ENCODE assay signal across 8 cellular contexts in the genomic region with DNA sequence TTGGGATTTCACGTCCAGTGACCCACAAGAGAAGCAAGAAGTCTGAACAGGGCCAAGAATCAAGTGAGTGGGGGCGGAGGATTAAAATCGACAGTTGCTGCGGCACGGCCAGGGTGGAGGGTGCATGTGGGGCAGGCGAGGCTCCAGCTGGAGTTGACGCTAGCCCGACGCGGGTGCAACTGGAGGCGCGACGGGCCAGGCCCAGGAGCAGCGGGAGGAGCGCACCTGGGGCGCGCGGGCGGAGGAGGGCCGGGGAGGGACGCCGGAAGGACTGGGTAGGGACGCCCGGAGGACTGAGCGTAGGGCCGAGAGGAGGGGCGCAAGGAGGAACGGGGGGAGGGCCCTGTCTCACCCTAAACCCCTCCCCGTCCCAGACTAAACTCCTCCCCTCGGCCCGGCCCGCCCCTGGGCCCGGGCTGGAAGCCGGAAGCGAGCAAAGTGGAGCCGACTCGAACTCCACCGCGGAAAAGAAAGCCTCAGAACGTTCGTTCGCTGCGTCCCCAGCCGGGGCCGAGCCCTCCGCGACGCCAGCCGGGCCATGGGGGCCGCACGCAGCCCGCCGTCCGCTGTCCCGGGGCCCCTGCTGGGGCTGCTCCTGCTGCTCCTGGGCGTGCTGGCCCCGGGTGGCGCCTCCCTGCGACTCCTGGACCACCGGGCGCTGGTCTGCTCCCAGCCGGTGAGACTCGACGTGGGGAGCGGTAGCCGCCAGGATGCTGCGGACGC. TPM values are rescaled to one million over a fixed set of nuclear protein-coding genes. Genes with fewer than 3 reads are reported as not detected.
DNase-seq lines count a peak whose midpoint lies in the region; ATAC-seq, FAIRE-seq and TF ChIP-seq lines count a peak whose summit lies in the region.

A gene with protein sequence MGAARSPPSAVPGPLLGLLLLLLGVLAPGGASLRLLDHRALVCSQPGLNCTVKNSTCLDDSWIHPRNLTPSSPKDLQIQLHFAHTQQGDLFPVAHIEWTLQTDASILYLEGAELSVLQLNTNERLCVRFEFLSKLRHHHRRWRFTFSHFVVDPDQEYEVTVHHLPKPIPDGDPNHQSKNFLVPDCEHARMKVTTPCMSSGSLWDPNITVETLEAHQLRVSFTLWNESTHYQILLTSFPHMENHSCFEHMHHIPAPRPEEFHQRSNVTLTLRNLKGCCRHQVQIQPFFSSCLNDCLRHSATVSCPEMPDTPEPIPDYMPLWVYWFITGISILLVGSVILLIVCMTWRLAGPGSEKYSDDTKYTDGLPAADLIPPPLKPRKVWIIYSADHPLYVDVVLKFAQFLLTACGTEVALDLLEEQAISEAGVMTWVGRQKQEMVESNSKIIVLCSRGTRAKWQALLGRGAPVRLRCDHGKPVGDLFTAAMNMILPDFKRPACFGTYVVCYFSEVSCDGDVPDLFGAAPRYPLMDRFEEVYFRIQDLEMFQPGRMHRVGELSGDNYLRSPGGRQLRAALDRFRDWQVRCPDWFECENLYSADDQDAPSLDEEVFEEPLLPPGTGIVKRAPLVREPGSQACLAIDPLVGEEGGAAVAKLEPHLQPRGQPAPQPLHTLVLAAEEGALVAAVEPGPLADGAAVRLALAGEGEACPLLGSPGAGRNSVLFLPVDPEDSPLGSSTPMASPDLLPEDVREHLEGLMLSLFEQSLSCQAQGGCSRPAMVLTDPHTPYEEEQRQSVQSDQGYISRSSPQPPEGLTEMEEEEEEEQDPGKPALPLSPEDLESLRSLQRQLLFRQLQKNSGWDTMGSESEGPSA (plus strand): TSS at position 447 of the 723 bp plus-strand sequence. CDS start 92 bp downstream, at position 539.

- no peak for FAIRE-seq in astrocyte (lab: Jason Lieb, UNC)

- TF ChIP-seq CTCF in GM13976 (IDR thresholded peaks at IDR 0.05; ENCODE audit: borderline replicate concordance, control extremely low read depth, extremely low read depth, insufficient read depth, missing control alignments) (no peak), astrocyte (IDR thresholded peaks at IDR 0.05; ENCODE audit: insufficient read depth, low read depth, low read length) (no peak), uterus (IDR thresholded peaks at IDR 0.05) (peak in 2 of 4 experiments; percentile 3)

- H3K27me3 Mint-ChIP-seq in T-helper 17 cell, result no peaks in the 10 kb centered on the region
- H3K27me3 Mint-ChIP-seq in astrocyte (ENCODE audit: low read depth, unreplicated experiment), result no peaks in the 10 kb centered on the region

- DNase-seq in GM13976 (ENCODE audit: low spot score), result peak; percentile 97
- peak; percentile 88 for DNase-seq in NCI-H146 (lab: John Stamatoyannopoulos, UW)
- peak; percentile 86 to 92 (median 90) for DNase-seq in T-helper 17 cell
- DNase-seq in astrocyte (ENCODE audit: low read depth), result peak; percentile 75
- peak; percentile 90 for DNase-seq in hepatic stellate cell (ENCODE audit: low spot score)
- peak; percentile 83 for DNase-seq in putamen (ENCODE audit: low spot score)
- DNase-seq in uterus, result peak; percentile 87 to 91

- peaks cover 33% of the 10 kb centered on the region for H4K20me1 ChIP-seq in astrocyte (ENCODE audit: insufficient read depth, low read length)

- intact Hi-C loops in uterus (cut with DNase I; ENCODE audit: low total_unique reads), result loop anchor here (10.0 kb wide), 1 partner anchor 70 kb away; a partner anchor contains a TSS

- peaks cover 40% of the 10 kb centered on the region for H3K79me2 ChIP-seq in astrocyte (ENCODE audit: insufficient read depth, low read length)

- H3K4me1 Mint-ChIP-seq in T-helper 17 cell, result peaks cover 33% of the 10 kb centered on the region
- H3K4me1 Mint-ChIP-seq in astrocyte (ENCODE audit: low read depth, unreplicated experiment), result peaks cover 21% of the 10 kb centered on the region

- H3K27ac ChIP-seq in astrocyte (ENCODE audit: low read depth, low read length) (peak within 1 kb of the TSS; percentile 73), uterus (peak within 1 kb of the TSS; percentile 70 to 86)

- H3K4me1 ChIP-seq in astrocyte (ENCODE audit: insufficient read depth, low read length) (peaks cover 8% of the 10 kb centered on the region), uterus (peaks cover 0 to 9% of the 10 kb centered on the region in 2 donors)

- ATAC-seq in HG02798 (IDR thresholded peaks at IDR 0.05; ENCODE audit: poor library complexity, unreplicated experiment) (peak; percentile 95), T-helper 17 cell (peak; percentile 95)

- H3K36me3 ChIP-seq in astrocyte (ENCODE audit: insufficient read depth, low read length), result no peaks in the 10 kb centered on the region
- H3K36me3 ChIP-seq in uterus, result no peaks in the 10 kb centered on the region

- peak within 1 kb of the TSS; percentile 97 for H2AFZ ChIP-seq in astrocyte (ENCODE audit: low read depth, low read length)

- H3K9me3 Mint-ChIP-seq in astrocyte (ENCODE audit: unreplicated experiment), result peaks cover 2% of the 10 kb centered on the region

- H3K4me3 ChIP-seq in astrocyte (ENCODE audit: insufficient read depth, low read depth, low read length), result peak within 1 kb of the TSS; percentile 78
- peak within 1 kb of the TSS; percentile 55 to 79 for H3K4me3 ChIP-seq in uterus

- H3K4me3 Mint-ChIP-seq in T-helper 17 cell, result peak within 1 kb of the TSS; percentile 93
- H3K4me3 Mint-ChIP-seq in astrocyte (ENCODE audit: unreplicated experiment), result peak within 1 kb of the TSS; percentile 91

- peak within 1 kb of the TSS; percentile 89 for H3K9ac ChIP-seq in astrocyte (ENCODE audit: low read length)

- peaks cover 2% of the 10 kb centered on the region for H3K36me3 Mint-ChIP-seq in T-helper 17 cell (ENCODE audit: low read depth)
- H3K36me3 Mint-ChIP-seq in astrocyte (ENCODE audit: low read depth, unreplicated experiment), result no peaks in the 10 kb centered on the region

- H3K27me3 ChIP-seq in astrocyte (ENCODE audit: insufficient read depth, low read length) (no peaks in the 10 kb centered on the region), uterus (no peaks in the 10 kb centered on the region)

- H3K27ac Mint-ChIP-seq in T-helper 17 cell (peak within 1 kb of the TSS; percentile 90), astrocyte (ENCODE audit: unreplicated experiment) (no peak within 1 kb of the TSS)

- in situ Hi-C loops in GM13976 (cut with MboI; ENCODE audit: low sequenced_read_pairs, unreplicated experiment), result no loop called here

- H3K9me3 ChIP-seq in T-helper 17 cell (ENCODE audit: control insufficient read depth, low read length, poor library complexity, severe bottlenecking), result no peaks in the 10 kb centered on the region
- H3K9me3 ChIP-seq in astrocyte (ENCODE audit: insufficient read depth, low read depth, low read length), result no peaks in the 10 kb centered on the region
- H3K9me3 ChIP-seq in uterus, result no peaks in the 10 kb centered on the region

- TF ChIP-seq POLR2A in uterus (IDR thresholded peaks at IDR 0.05), result peak in 1 of 2 donors; percentile 78

- H3K4me2 ChIP-seq in astrocyte (ENCODE audit: low read length), result peak within 1 kb of the TSS; percentile 91

RNA-seq across cellular contexts. Expression of the gene that starts here (rescaled TPM):
- total RNA-seq in T-helper 17 cell (10 to 100 TPM; 26.2 to 31.0 TPM), astrocyte (21.5 and 26.7 TPM in 2 replicates), uterus (10 to 100 TPM in 1 of 4 donors, 1 to 10 TPM in 3; 2.6 to 19.3 (median 6.2) TPM)

Comparison
In these comparisons a context has a peak if more than half of its experiments do, and no peak if none do; other contexts are left out.
1. Peak in every context shown above with its lines: DNase-seq, ATAC-seq, H3K4me3 ChIP-seq and H3K27ac ChIP-seq.